ENCODE assay signal across 20 cellular contexts in the genomic region with DNA sequence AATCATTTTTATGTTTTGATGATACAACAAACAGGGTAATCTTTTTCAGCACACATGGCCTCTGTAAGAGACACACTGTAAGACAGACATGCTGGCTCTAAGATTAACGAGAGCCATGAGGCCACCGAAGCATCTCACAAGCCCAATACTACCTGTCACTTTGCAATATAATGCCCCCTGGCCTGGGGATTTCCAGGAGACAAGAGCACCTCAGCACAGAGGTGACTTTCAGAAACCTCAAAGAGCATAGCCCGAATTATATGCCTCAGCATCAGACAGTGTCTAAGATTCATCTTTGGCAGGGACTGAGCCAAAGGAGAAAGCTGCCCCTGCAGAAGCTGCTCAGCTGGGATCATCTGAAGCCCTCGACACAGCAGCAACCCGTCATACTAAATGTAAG. TPM values are rescaled to one million over a fixed set of nuclear protein-coding genes. Genes with fewer than 3 reads are reported as not detected.
A peak's percentile ranks its signal among the peaks of the same experiment; 100 is the strongest.
DNase-seq lines count a peak whose midpoint lies in the region; ATAC-seq lines count a peak whose summit lies in the region.
"Had no signal": no experiment of that assay in that cellular context is flagged by ENCODE, and none has a peak within 500 bp of the region (broad histone marks: within the 10 kb centered on the region; RNA-seq: fewer than 3 reads in every experiment).

No MANE protein-coding gene starts in this region.

- intact Hi-C loops in posterior vena cava (cut with DNase I), result no loop called here
- intact Hi-C loops in left colon (cut with DNase I, micrococcal nuclease), result no loop called here

- ATAC-seq in left colon, result no peak

- H3K4me3 Mint-ChIP-seq in activated naive CD4-positive, alpha-beta T cell treated with anti-CD3 and anti-CD28 coated beads, Interleukin-2, amount 50 U/mL, for 24 hours, result no peak overlapping the region
- H3K4me3 Mint-ChIP-seq: activated B cell treated with CpG ODN at 0.5 μM for 24 hours had no signal

- peaks cover 71% of the 10 kb centered on the region for H3K4me1 Mint-ChIP-seq in activated naive CD4-positive, alpha-beta T cell treated with anti-CD3 and anti-CD28 coated beads, Interleukin-2, amount 50 U/mL, for 24 hours
- H3K4me1 Mint-ChIP-seq: activated B cell treated with CpG ODN at 0.5 μM for 24 hours had no signal

- H3K27me3 Mint-ChIP-seq in activated naive CD4-positive, alpha-beta T cell treated with anti-CD3 and anti-CD28 coated beads, Interleukin-2, amount 50 U/mL, for 24 hours, result no peaks in the 10 kb centered on the region

- no peak for DNase-seq in activated naive CD4-positive, alpha-beta T cell treated with Interleukin-2 at 50 U/mL for 16 hours
- DNase-seq in RPMI8226 (peak; percentile 22), posterior vena cava (ENCODE audit: low spot score) (peak; percentile 30), SKM-1 (lab: John Stamatoyannopoulos, UW; ENCODE audit: unreplicated experiment) (no peak), epidermal melanocyte (ENCODE audit: insufficient read length, low spot score) (no peak), left colon (no peak)
- DNase-seq in activated gamma-delta T cell treated with anti-CD3 and anti-CD28 coated beads, Interleukin-2, amount 50 U/mL, for 16 hours (ENCODE audit: low read depth), result peak; percentile 14
- DNase-seq: activated B cell treated with CpG ODN at 0.5 μM for 24 hours; activated effector memory CD4-positive, alpha-beta T cell treated with anti-CD3 and anti-CD28 coated beads, Interleukin-2, amount 50 U/mL, for 16 hours; GM23248; KG1; NCI-H1092 treated with DMSO at 0.1 percent for 48 hours; NCI-H2171; NK-92 treated with Interleukin-12 subunit alpha and Interleukin-12 subunit beta, amount 100 ng/mL, for 24 hours; posterior cingulate gyrus; stimulated activated CD4-positive, alpha-beta T cell treated with anti-CD3 and anti-CD28 coated beads, Interleukin-4, amount 100 ng/mL, for 24 hours; tibial artery had no signal

- H3K9me3 Mint-ChIP-seq in activated naive CD4-positive, alpha-beta T cell treated with anti-CD3 and anti-CD28 coated beads, Interleukin-2, amount 50 U/mL, for 24 hours, result no peaks in the 10 kb centered on the region
- H3K9me3 Mint-ChIP-seq: activated B cell treated with CpG ODN at 0.5 μM for 24 hours had no signal

- H3K36me3 Mint-ChIP-seq in activated naive CD4-positive, alpha-beta T cell treated with anti-CD3 and anti-CD28 coated beads, Interleukin-2, amount 50 U/mL, for 24 hours, result no peaks in the 10 kb centered on the region

- peak overlapping the region; percentile 10 for H3K27ac Mint-ChIP-seq in activated naive CD4-positive, alpha-beta T cell treated with anti-CD3 and anti-CD28 coated beads, Interleukin-2, amount 50 U/mL, for 24 hours
- H3K27ac Mint-ChIP-seq: activated B cell treated with CpG ODN at 0.5 μM for 24 hours had no signal

RNA-seq across cellular contexts. Expression of gene TMEM213, which starts 44.2 kb away (rescaled TPM):
- not detected for total RNA-seq in posterior vena cava
- not detected for total RNA-seq in left colon
- total RNA-seq: activated B cell treated with CpG ODN at 0.5 μM for 24 hours, GM23248, skeletal muscle tissue had no signal

RNA-seq across cellular contexts. Expression of gene ATP6V0A4, which starts 44.4 kb away (rescaled TPM):
- not detected for total RNA-seq in posterior vena cava
- not detected for total RNA-seq in left colon
- total RNA-seq: activated B cell treated with CpG ODN at 0.5 μM for 24 hours, mucosa of gallbladder, skeletal muscle tissue had no signal

RNA-seq across cellular contexts. Expression of gene SVOPL, which starts 52.4 kb away (rescaled TPM):
- total RNA-seq in posterior vena cava (not detected), left colon (1 to 10 TPM; 1.5 to 2.4 TPM)
- total RNA-seq: activated B cell treated with CpG ODN at 0.5 μM for 24 hours, GM23248, mucosa of gallbladder, skeletal muscle tissue had no signal

Comparison
In these comparisons a context has a peak if more than half of its experiments do, and no peak if none do; other contexts are left out.
1. DNase-seq: peak in RPMI8226 (single experiment), activated gamma-delta T cell treated with anti-CD3 and anti-CD28 coated beads, Interleukin-2, amount 50 U/mL, for 16 hours (single experiment) and posterior vena cava (single experiment); none in activated naive CD4-positive, alpha-beta T cell treated with Interleukin-2 at 50 U/mL for 16 hours (single experiment), SKM-1 (single experiment), epidermal melanocyte (single experiment) and left colon (0 of 2).